Comparison of ENCODE assay signal across 9 cellular contexts in the genomic region with DNA sequence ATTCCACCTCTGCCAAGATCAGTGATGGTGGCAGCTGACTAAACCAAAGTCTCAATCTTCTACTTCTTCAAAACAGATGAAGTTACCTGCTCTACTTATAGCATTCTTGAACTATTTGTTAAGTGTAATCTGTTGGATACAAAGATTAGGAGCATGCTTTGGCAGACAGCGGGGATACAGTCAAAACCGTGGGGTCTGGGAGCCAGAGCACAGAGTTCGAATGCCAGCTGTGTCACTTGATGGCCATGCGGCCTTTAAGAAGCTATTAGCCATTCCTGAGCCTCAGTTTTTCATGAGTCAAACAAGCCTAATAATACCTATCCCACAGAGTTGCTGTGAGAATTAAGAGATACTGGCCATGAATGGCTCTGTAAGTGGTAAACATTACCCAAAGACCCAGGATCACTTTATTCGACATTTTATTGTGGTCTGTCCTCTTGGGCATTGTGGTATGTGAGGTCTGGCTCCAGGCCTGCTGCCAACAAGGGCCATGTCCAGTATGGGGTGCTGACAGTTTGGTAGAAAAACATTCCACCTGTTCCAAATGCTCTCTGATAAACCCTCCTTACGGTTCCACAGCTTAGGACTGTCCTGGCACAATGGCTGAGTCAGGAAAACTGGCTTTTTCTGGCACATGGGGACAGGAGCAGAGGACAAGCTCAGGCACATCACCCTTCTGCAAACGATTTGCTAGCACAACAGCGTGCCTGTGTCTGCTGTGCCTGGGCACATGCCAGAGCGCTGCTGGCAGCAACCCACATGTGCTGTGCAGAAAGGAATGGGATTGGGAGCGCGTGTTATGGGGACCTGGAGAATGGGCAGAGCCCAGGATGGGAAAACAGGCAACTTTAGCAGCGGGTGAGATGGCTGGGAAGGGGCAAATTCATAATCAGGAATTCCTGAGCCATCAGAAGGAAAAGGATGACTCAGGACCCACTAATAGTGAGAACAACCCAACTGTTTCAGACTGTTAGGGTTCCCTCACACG. TPM values are rescaled to one million over a fixed set of nuclear protein-coding genes. Genes with fewer than 3 reads are reported as not detected.
DNase-seq lines count a peak whose midpoint lies in the region; ATAC-seq, FAIRE-seq and TF ChIP-seq lines count a peak whose summit lies in the region.
"Had no signal": no experiment of that assay in that cellular context is flagged by ENCODE, and none has a peak within 500 bp of the region (broad histone marks: within the 10 kb centered on the region; RNA-seq: fewer than 3 reads in every experiment).

No MANE protein-coding gene starts in this region.

- H3K79me2 ChIP-seq in H1 (ENCODE audit: control insufficient read depth in 1 of 2, insufficient read depth in 2 of 2, low read length in 2 of 2) (no peaks in the 10 kb centered on the region), neural progenitor cell (ENCODE audit: low read depth) (no peaks in the 10 kb centered on the region)

- no peaks in the 10 kb centered on the region for H4K20me1 ChIP-seq in H1 (replicated peaks in 1 of 2; ENCODE audit: control insufficient read depth in 1 of 2, insufficient read depth in 2 of 2, low read length in 2 of 2)
- no peaks in the 10 kb centered on the region for H4K20me1 ChIP-seq in neural progenitor cell (ENCODE audit: low read depth)

- H3K4me3 ChIP-seq in CD4-positive, alpha-beta memory T cell (ENCODE audit: low read length in 2 of 2): no peak overlapping the region
- H3K4me3 ChIP-seq in H1 (ENCODE audit: extremely low read depth in 1 of 4, insufficient read depth in 2 of 4, low read depth in 3 of 4, low read length in 4 of 4): no peak overlapping the region
- no peak overlapping the region for H3K4me3 ChIP-seq in neural progenitor cell

- no peak for TF ChIP-seq POLR2A in H1 (IDR thresholded peaks at IDR 0.05; ENCODE audit: control extremely low read depth in 1 of 2, low read depth in 2 of 2, low read length in 2 of 2)

- TF ChIP-seq CTCF in H1 (IDR thresholded peaks at IDR 0.05; ENCODE audit: control extremely low read depth in 1 of 3, insufficient read depth in 1 of 3, low read depth in 1 of 3, low read length in 3 of 3) (no peak), neural progenitor cell (IDR thresholded peaks at IDR 0.05) (no peak)

- H2BK120ac ChIP-seq in H1 (replicated peaks; ENCODE audit: low read depth, low read length): no peak overlapping the region

- H2AK5ac ChIP-seq in H1 (ENCODE audit: low read depth, low read length): no peak overlapping the region

- FAIRE-seq in H1 (lab: Jason Lieb, UNC): no peak

- TF ChIP-seq EP300 in H1 (IDR thresholded peaks at IDR 0.05; ENCODE audit: borderline replicate concordance in 1 of 2, low read depth in 2 of 2, low read length in 2 of 2): no peak

- H3K36me3 ChIP-seq in CD4-positive, alpha-beta memory T cell (ENCODE audit: insufficient read depth, low read length): peaks cover 5% of the 10 kb centered on the region
- H3K36me3 ChIP-seq in H1 (ENCODE audit: control insufficient read depth in 2 of 4, insufficient read depth in 4 of 4, low read length in 3 of 4) (no peaks in the 10 kb centered on the region), neural progenitor cell (no peaks in the 10 kb centered on the region)
- H3K36me3 ChIP-seq: neutrophil had no signal

- H3K27me3 ChIP-seq in CD4-positive, alpha-beta memory T cell (ENCODE audit: insufficient read depth, low read length): no peaks in the 10 kb centered on the region
- no peaks in the 10 kb centered on the region for H3K27me3 ChIP-seq in H1 (replicated peaks in 1 of 4; ENCODE audit: control insufficient read depth in 3 of 4, extremely low read depth in 1 of 4, insufficient read depth in 3 of 4, low read length in 3 of 4)
- no peaks in the 10 kb centered on the region for H3K27me3 ChIP-seq in neural progenitor cell
- H3K27me3 ChIP-seq: neutrophil had no signal

- no peak overlapping the region for H3K56ac ChIP-seq in H1 (replicated peaks; ENCODE audit: insufficient read length, low read depth, low read length)

- peaks cover 8 to 27% of the 10 kb centered on the region in 2 donors for H3K36me3 Mint-ChIP-seq in CD4-positive, alpha-beta memory T cell
- peaks cover 5% of the 10 kb centered on the region for H3K36me3 Mint-ChIP-seq in neural progenitor cell

- no peak overlapping the region for H3K27ac ChIP-seq in CD4-positive, alpha-beta memory T cell (ENCODE audit: low read depth, low read length)
- no peak overlapping the region for H3K27ac ChIP-seq in H1 (ENCODE audit: low read depth, low read length)
- no peak overlapping the region for H3K27ac ChIP-seq in neural progenitor cell
- H3K27ac ChIP-seq: neutrophil had no signal

- H3K9me3 ChIP-seq in CD4-positive, alpha-beta memory T cell (ENCODE audit: control insufficient read depth in 1 of 2, low read length in 2 of 2): no peaks in the 10 kb centered on the region
- H3K9me3 ChIP-seq in H1 (ENCODE audit: insufficient read depth in 2 of 2, low read depth in 1 of 2, low read length in 1 of 2) (no peaks in the 10 kb centered on the region), neural progenitor cell (ENCODE audit: low read depth) (no peaks in the 10 kb centered on the region)
- H3K9me3 ChIP-seq: neutrophil had no signal

- no peak overlapping the region for H2BK20ac ChIP-seq in H1 (ENCODE audit: low read length)

- H3F3A ChIP-seq in neural progenitor cell (ENCODE audit: low read depth): no peaks in the 10 kb centered on the region

- H3K14ac ChIP-seq in H1 (ENCODE audit: insufficient read length): no peak overlapping the region

- peaks cover 6% of the 10 kb centered on the region for H3K4me1 ChIP-seq in CD4-positive, alpha-beta memory T cell (ENCODE audit: insufficient read depth, low read length)
- H3K4me1 ChIP-seq in H1 (replicated peaks in 1 of 4; ENCODE audit: control insufficient read depth in 3 of 4, insufficient read depth in 4 of 4, low read length in 3 of 4) (peaks cover 4 to 9% (median 6%) of the 10 kb centered on the region in 4 experiments; a peak in 4 of 7 replicates), neural progenitor cell (no peaks in the 10 kb centered on the region)

- intact Hi-C loops in CD4-positive, alpha-beta memory T cell (cut with micrococcal nuclease): no loop called here

- H3K9ac ChIP-seq in H1 (replicated peaks in 1 of 4; ENCODE audit: extremely low read depth in 1 of 4, low read depth in 3 of 4, low read length in 3 of 4): no peak overlapping the region
- H3K9ac ChIP-seq in neural progenitor cell: no peak overlapping the region

- WGBS in H1 (ENCODE audit: extremely low coverage in 1 of 2, insufficient coverage in 1 of 2, insufficient read length in 1 of 2, insufficient replicate concordance in 2 of 2, low coverage in 1 of 2, low lambda C conversion rate in 2 of 2, missing lambda C conversion rate in 1 of 2), 2 experiments: 88% methylated on average over 13 of the region's 13 CpGs; no CpG with 5 or more reads in 1 of the 2 experiments

- DNase-seq in CD4-positive, alpha-beta memory T cell: no peak
- DNase-seq in NCI-H2171 treated with DMSO at 0.1 percent for 48 hours (lab: John Stamatoyannopoulos, UW): peak; percentile 97
- DNase-seq in H1 (ENCODE audit: low read depth in 1 of 2, low spot score in 2 of 2): no peak
- DNase-seq in neural progenitor cell (ENCODE audit: low spot score): no peak
- DNase-seq in activated CD8-positive, alpha-beta memory T cell treated with anti-CD3 and anti-CD28 coated beads for 24 hours: no peak
- DNase-seq in activated naive CD4-positive, alpha-beta T cell (lab: John Stamatoyannopoulos, UW): no peak

- H3K27me3 Mint-ChIP-seq in CD4-positive, alpha-beta memory T cell: no peaks in the 10 kb centered on the region
- H3K27me3 Mint-ChIP-seq in neural progenitor cell (ENCODE audit: insufficient read depth, low read depth): no peaks in the 10 kb centered on the region

- H3K18ac ChIP-seq in H1 (ENCODE audit: extremely low read depth, low read length): no peak overlapping the region

- H3K4me2 ChIP-seq in H1 (ENCODE audit: insufficient read depth in 1 of 2, low read depth in 2 of 2, low read length in 2 of 2) (no peak overlapping the region), neural progenitor cell (no peak overlapping the region)

- no peak overlapping the region for H4K5ac ChIP-seq in H1 (ENCODE audit: insufficient read length, low read depth, low read length)

- H4K91ac ChIP-seq in H1 (replicated peaks; ENCODE audit: insufficient read length, low read length): no peak overlapping the region

- CTCF ChIA-PET in CD4-positive, alpha-beta memory T cell (lab: Charles Lee; ENCODE audit: partially characterized antibody): interaction anchor here (1.1 to 1.9 kb wide), 6 partner anchors 9 to 137 kb away, joined by 3 to 5 read pairs (median 3); a partner anchor contains a TSS
- CTCF ChIA-PET in H1 (lab: Charles Lee; ENCODE audit: partially characterized antibody): interaction anchor here (0.6 to 13.8 kb wide), 22 partner anchors 12 to 434 kb away, joined by 3 to 141 read pairs (median 4); a partner anchor contains a TSS

- no peaks in the 10 kb centered on the region for H3K23me2 ChIP-seq in H1 (ENCODE audit: low read depth, low read length)

- POLR2A ChIA-PET in CD4-positive, alpha-beta memory T cell (lab: Charles Lee; ENCODE audit: partially characterized antibody): no interaction called here
- POLR2A ChIA-PET in H1 (lab: Charles Lee; ENCODE audit: partially characterized antibody): interaction anchor here (1.0 to 1.4 kb wide), 5 partner anchors 10 to 45 kb away, joined by 3 to 5 read pairs (median 3); a partner anchor contains a TSS

- no peak for TF ChIP-seq RAD21 in H1 (IDR thresholded peaks at IDR 0.05 in 1 of 2, conservative IDR thresholded peaks at IDR 0.05 in 1 of 2; ENCODE audit: low read depth in 2 of 2, low read length in 2 of 2)

- H3K4me1 Mint-ChIP-seq in CD4-positive, alpha-beta memory T cell: peaks cover 6 to 10% (median 7%) of the 10 kb centered on the region in 4 donors
- peaks cover 3% of the 10 kb centered on the region for H3K4me1 Mint-ChIP-seq in neural progenitor cell

- no peaks in the 10 kb centered on the region for H3K9me3 Mint-ChIP-seq in CD4-positive, alpha-beta memory T cell
- no peaks in the 10 kb centered on the region for H3K9me3 Mint-ChIP-seq in neural progenitor cell

- no peak overlapping the region for H3K23ac ChIP-seq in H1 (ENCODE audit: insufficient read length)

- no peak overlapping the region for H2BK12ac ChIP-seq in H1 (ENCODE audit: low read depth, low read length)

- peak overlapping the region; percentile 18; the same call in 1 of the 2 replicates for H2BK5ac ChIP-seq in H1 (ENCODE audit: low read depth, low read length)

- H2BK15ac ChIP-seq in H1 (ENCODE audit: low read length): peak overlapping the region; percentile 31; the same call in 1 of the 2 replicates

- no peaks in the 10 kb centered on the region for H3K79me1 ChIP-seq in H1 (ENCODE audit: low read depth, low read length)

- peak overlapping the region in 4 of 7 donors; percentile 15 to 86 (median 64) for H3K27ac Mint-ChIP-seq in CD4-positive, alpha-beta memory T cell
- H3K27ac Mint-ChIP-seq in neural progenitor cell: peak overlapping the region; percentile 74

- H2AFZ ChIP-seq in H1 (ENCODE audit: low read length) (no peak overlapping the region), neural progenitor cell (replicated peaks) (no peak overlapping the region)

- H3K4me3 Mint-ChIP-seq in CD4-positive, alpha-beta memory T cell: no peak overlapping the region
- H3K4me3 Mint-ChIP-seq in neural progenitor cell: no peak overlapping the region

- H4K8ac ChIP-seq in H1 (ENCODE audit: extremely low read depth, insufficient read depth, low read length): peak overlapping the region; percentile 66; the same call in 1 of the 2 replicates

- no peak overlapping the region for H3K4ac ChIP-seq in H1 (replicated peaks; ENCODE audit: insufficient read length, low read depth, low read length)

- ATAC-seq in HG03045 (IDR thresholded peaks at IDR 0.05; ENCODE audit: unreplicated experiment) (no peak), HG02588 (IDR thresholded peaks at IDR 0.05; ENCODE audit: unreplicated experiment) (no peak)

RNA-seq across cellular contexts. Expression of a gene that starts 15.7 kb away (rescaled TPM):
- not detected for total RNA-seq in CD4-positive, alpha-beta memory T cell
- polyA plus RNA-seq in CD4-positive, alpha-beta memory T cell: not detected
- total RNA-seq in H1 (2021; fragmentation: NEBNext Ultra II Directional; extraction: Animal tissue kit (Norgen Biotek cat#: 25700)): not detected in 2 replicates
- polyA plus RNA-seq in H1 (2011; rRNA removed): not detected in 2 replicates
- 0.03 TPM for polyA plus RNA-seq in H1 (2011; cell fraction: cytosol; rRNA removed)
- polyA plus RNA-seq in H1 (2011; cell fraction: nucleus; rRNA removed): not detected
- 0.05 TPM in 2 of 4 replicates, not detected in the others for polyA plus RNA-seq in H1 (2012, experiment 1 of 2)
- not detected for polyA plus RNA-seq in H1 (2012, experiment 2 of 2)
- 0.02 TPM for polyA plus RNA-seq in H1 (2013, experiment 1 of 2)
- polyA plus RNA-seq in H1 (2013, experiment 2 of 2): 0.02 TPM
- polyA minus RNA-seq in H1 (2011; rRNA and poly(A)+ RNA removed): not detected in 2 replicates
- polyA minus RNA-seq in H1 (2011; cell fraction: cytosol; rRNA and poly(A)+ RNA removed): not detected
- polyA minus RNA-seq in H1 (2011; cell fraction: nucleus; rRNA and poly(A)+ RNA removed): not detected
- not detected in 2 replicates for total RNA-seq in neural progenitor cell (ENCODE audit: low replicate concordance)

RNA-seq across cellular contexts. Expression of a gene that starts 23.4 kb away (rescaled TPM):
- 10 to 100 TPM; 44.0 to 52.3 TPM for total RNA-seq in CD4-positive, alpha-beta memory T cell
- polyA plus RNA-seq in CD4-positive, alpha-beta memory T cell: 100 to 1,000 TPM; 148 to 189 TPM
- total RNA-seq in H1 (2021; fragmentation: NEBNext Ultra II Directional; extraction: Animal tissue kit (Norgen Biotek cat#: 25700)): 183 and 184 TPM in 2 replicates
- 319 and 374 TPM in 2 replicates for polyA plus RNA-seq in H1 (2011; rRNA removed)
- 267 TPM for polyA plus RNA-seq in H1 (2011; cell fraction: cytosol; rRNA removed)
- 359 TPM for polyA plus RNA-seq in H1 (2011; cell fraction: nucleus; rRNA removed)
- 166 to 215 TPM (median 195 TPM) in 4 replicates for polyA plus RNA-seq in H1 (2012, experiment 1 of 2)
- polyA plus RNA-seq in H1 (2012, experiment 2 of 2): 307 TPM
- 104 TPM for polyA plus RNA-seq in H1 (2013, experiment 1 of 2)
- 109 TPM for polyA plus RNA-seq in H1 (2013, experiment 2 of 2)
- polyA minus RNA-seq in H1 (2011; rRNA and poly(A)+ RNA removed): 168 and 184 TPM in 2 replicates
- polyA minus RNA-seq in H1 (2011; cell fraction: cytosol; rRNA and poly(A)+ RNA removed): 74.5 TPM
- polyA minus RNA-seq in H1 (2011; cell fraction: nucleus; rRNA and poly(A)+ RNA removed): 56.0 TPM
- total RNA-seq in neural progenitor cell (ENCODE audit: low replicate concordance): 47.5 and 71.4 TPM in 2 replicates

RNA-seq across cellular contexts. Expression of a gene that starts 30.0 kb away (rescaled TPM):
- total RNA-seq in CD4-positive, alpha-beta memory T cell: 10 to 100 TPM; 76.6 to 91.6 TPM
- 10 to 100 TPM in 1 of 2 donors, 1 to 10 TPM in 1; 4.4 to 17.4 TPM for polyA plus RNA-seq in CD4-positive, alpha-beta memory T cell
- total RNA-seq in H1 (2021; fragmentation: NEBNext Ultra II Directional; extraction: Animal tissue kit (Norgen Biotek cat#: 25700)): 19.0 and 22.2 TPM in 2 replicates
- polyA plus RNA-seq in H1 (2011; rRNA removed): 21.3 and 44.4 TPM in 2 replicates
- 20.6 TPM for polyA plus RNA-seq in H1 (2011; cell fraction: cytosol; rRNA removed)
- 45.3 TPM for polyA plus RNA-seq in H1 (2011; cell fraction: nucleus; rRNA removed)
- polyA plus RNA-seq in H1 (2012, experiment 1 of 2): 21.1 to 31.1 TPM (median 25.0 TPM) in 4 replicates
- polyA plus RNA-seq in H1 (2012, experiment 2 of 2): 23.1 TPM
- 19.5 TPM for polyA plus RNA-seq in H1 (2013, experiment 1 of 2)
- 17.8 TPM for polyA plus RNA-seq in H1 (2013, experiment 2 of 2)
- polyA minus RNA-seq in H1 (2011; rRNA and poly(A)+ RNA removed): 5.5 and 9.3 TPM in 2 replicates
- polyA minus RNA-seq in H1 (2011; cell fraction: cytosol; rRNA and poly(A)+ RNA removed): 18.9 TPM
- polyA minus RNA-seq in H1 (2011; cell fraction: nucleus; rRNA and poly(A)+ RNA removed): 27.2 TPM
- 2.9 and 12.0 TPM in 2 replicates for total RNA-seq in neural progenitor cell (ENCODE audit: low replicate concordance)
